ENCODE assay signal across 1 cellular context in the genomic region with DNA sequence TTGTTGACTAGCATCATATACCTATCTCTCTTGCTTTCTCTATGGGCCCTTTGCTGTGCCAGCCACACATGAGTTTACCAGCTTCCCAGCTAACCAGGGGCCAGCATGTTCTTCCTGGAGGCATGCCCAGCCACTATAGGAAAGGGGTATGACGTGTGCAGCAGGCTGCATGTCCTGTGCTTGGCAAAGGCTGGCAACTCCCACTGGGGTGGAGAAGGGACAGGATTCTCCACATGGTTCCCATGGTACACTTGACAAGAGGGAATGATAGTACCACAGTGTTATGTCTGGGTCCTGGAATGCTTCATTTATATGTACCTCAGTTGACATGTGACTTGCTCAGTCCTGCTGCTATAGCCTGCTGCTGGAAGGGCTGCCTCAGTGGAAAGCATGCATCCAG.
TF ChIP-seq lines count a peak whose summit lies in the region.

No MANE protein-coding gene starts in this region.

TF ChIP-seq in GM23338, 12 proteins besides CTCF, POLR2A, EP300 and RAD21 (continued from another document):
- TF ChIP-seq, protein P1, sequence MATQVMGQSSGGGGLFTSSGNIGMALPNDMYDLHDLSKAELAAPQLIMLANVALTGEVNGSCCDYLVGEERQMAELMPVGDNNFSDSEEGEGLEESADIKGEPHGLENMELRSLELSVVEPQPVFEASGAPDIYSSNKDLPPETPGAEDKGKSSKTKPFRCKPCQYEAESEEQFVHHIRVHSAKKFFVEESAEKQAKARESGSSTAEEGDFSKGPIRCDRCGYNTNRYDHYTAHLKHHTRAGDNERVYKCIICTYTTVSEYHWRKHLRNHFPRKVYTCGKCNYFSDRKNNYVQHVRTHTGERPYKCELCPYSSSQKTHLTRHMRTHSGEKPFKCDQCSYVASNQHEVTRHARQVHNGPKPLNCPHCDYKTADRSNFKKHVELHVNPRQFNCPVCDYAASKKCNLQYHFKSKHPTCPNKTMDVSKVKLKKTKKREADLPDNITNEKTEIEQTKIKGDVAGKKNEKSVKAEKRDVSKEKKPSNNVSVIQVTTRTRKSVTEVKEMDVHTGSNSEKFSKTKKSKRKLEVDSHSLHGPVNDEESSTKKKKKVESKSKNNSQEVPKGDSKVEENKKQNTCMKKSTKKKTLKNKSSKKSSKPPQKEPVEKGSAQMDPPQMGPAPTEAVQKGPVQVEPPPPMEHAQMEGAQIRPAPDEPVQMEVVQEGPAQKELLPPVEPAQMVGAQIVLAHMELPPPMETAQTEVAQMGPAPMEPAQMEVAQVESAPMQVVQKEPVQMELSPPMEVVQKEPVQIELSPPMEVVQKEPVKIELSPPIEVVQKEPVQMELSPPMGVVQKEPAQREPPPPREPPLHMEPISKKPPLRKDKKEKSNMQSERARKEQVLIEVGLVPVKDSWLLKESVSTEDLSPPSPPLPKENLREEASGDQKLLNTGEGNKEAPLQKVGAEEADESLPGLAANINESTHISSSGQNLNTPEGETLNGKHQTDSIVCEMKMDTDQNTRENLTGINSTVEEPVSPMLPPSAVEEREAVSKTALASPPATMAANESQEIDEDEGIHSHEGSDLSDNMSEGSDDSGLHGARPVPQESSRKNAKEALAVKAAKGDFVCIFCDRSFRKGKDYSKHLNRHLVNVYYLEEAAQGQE (IDR thresholded peaks at IDR 0.05; ENCODE audit: unreplicated experiment) = no peak
- TF ChIP-seq, protein P2, sequence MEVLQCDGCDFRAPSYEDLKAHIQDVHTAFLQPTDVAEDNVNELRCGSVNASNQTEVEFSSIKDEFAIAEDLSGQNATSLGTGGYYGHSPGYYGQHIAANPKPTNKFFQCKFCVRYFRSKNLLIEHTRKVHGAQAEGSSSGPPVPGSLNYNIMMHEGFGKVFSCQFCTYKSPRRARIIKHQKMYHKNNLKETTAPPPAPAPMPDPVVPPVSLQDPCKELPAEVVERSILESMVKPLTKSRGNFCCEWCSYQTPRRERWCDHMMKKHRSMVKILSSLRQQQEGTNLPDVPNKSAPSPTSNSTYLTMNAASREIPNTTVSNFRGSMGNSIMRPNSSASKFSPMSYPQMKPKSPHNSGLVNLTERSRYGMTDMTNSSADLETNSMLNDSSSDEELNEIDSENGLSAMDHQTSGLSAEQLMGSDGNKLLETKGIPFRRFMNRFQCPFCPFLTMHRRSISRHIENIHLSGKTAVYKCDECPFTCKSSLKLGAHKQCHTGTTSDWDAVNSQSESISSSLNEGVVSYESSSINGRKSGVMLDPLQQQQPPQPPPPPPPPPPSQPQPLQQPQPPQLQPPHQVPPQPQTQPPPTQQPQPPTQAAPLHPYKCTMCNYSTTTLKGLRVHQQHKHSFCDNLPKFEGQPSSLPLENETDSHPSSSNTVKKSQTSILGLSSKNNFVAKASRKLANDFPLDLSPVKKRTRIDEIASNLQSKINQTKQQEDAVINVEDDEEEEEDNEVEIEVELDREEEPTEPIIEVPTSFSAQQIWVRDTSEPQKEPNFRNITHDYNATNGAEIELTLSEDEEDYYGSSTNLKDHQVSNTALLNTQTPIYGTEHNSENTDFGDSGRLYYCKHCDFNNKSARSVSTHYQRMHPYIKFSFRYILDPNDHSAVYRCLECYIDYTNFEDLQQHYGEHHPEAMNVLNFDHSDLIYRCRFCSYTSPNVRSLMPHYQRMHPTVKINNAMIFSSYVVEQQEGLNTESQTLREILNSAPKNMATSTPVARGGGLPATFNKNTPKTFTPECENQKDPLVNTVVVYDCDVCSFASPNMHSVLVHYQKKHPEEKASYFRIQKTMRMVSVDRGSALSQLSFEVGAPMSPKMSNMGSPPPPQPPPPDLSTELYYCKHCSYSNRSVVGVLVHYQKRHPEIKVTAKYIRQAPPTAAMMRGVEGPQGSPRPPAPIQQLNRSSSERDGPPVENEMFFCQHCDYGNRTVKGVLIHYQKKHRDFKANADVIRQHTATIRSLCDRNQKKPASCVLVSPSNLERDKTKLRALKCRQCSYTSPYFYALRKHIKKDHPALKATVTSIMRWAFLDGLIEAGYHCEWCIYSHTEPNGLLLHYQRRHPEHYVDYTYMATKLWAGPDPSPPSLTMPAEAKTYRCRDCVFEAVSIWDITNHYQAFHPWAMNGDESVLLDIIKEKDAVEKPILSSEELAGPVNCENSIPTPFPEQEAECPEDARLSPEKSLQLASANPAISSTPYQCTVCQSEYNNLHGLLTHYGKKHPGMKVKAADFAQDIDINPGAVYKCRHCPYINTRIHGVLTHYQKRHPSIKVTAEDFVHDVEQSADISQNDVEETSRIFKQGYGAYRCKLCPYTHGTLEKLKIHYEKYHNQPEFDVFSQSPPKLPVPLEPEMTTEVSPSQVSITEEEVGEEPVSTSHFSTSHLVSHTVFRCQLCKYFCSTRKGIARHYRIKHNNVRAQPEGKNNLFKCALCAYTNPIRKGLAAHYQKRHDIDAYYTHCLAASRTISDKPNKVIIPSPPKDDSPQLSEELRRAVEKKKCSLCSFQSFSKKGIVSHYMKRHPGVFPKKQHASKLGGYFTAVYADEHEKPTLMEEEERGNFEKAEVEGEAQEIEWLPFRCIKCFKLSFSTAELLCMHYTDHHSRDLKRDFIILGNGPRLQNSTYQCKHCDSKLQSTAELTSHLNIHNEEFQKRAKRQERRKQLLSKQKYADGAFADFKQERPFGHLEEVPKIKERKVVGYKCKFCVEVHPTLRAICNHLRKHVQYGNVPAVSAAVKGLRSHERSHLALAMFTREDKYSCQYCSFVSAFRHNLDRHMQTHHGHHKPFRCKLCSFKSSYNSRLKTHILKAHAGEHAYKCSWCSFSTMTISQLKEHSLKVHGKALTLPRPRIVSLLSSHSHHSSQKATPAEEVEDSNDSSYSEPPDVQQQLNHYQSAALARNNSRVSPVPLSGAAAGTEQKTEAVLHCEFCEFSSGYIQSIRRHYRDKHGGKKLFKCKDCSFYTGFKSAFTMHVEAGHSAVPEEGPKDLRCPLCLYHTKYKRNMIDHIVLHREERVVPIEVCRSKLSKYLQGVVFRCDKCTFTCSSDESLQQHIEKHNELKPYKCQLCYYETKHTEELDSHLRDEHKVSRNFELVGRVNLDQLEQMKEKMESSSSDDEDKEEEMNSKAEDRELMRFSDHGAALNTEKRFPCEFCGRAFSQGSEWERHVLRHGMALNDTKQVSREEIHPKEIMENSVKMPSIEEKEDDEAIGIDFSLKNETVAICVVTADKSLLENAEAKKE (CRISPR knock-in tag; IDR thresholded peaks at IDR 0.05) = no peak
- TF ChIP-seq POLR2AphosphoS5 (IDR thresholded peaks at IDR 0.05; ENCODE audit: low read depth) = no peak
TF ChIP-seq in GM23338: peak in this region for 0.
